In genomic region chr15:85086855-85087254, GRCh38 we compare ENCODE assay signal across 11 cellular contexts.
"Had no signal": no experiment of that assay in that cellular context is flagged by ENCODE, and none has a peak within 500 bp of the region (broad histone marks: within the 10 kb centered on the region; RNA-seq: fewer than 3 reads in every experiment).

No MANE protein-coding gene starts in this region.

- DNase-seq: GM23248, GOT3, H7, H9, HCEC 1CT, HFFc6 had no signal

- H3K4me2 ChIP-seq: GM23338 had no signal

- H3K9me3 ChIP-seq: HAP-1 had no signal

- H3K27ac ChIP-seq: GM23248 had no signal

- H3K9me3 Mint-ChIP-seq: GM23338, HFFc6 had no signal

- H3K27ac Mint-ChIP-seq: GM23338, H9, HFFc6 had no signal

- H2AFZ ChIP-seq: GM23248, GM23338 had no signal

- ATAC-seq: GM23338, HCT116 had no signal

- FAIRE-seq: H1, H54 had no signal

- H3K4me3 Mint-ChIP-seq: GM23338, H9, HFFc6 had no signal

- H3K9ac ChIP-seq: GM23248 had no signal

- H3K4me3 ChIP-seq: GM23248, GM23338, HAP-1 had no signal

- H3K4me1 ChIP-seq: HAP-1 had no signal
